Comparison of ENCODE assay signal across 1 cellular context in genomic region chr17:83041305-83041704, GRCh38.
TF ChIP-seq lines count a peak whose summit lies in the region.

No MANE protein-coding gene starts in this region.

TF ChIP-seq in HCT116, 20 proteins besides CTCF, POLR2A, EP300 and RAD21:
- no peak for TF ChIP-seq FOSL1 (IDR thresholded peaks at IDR 0.05; ENCODE audit: low read depth)
- no peak for TF ChIP-seq ELF1 (IDR thresholded peaks at IDR 0.05; ENCODE audit: borderline replicate concordance, low read depth)
- TF ChIP-seq CBX3 (IDR thresholded peaks at IDR 0.05; ENCODE audit: low read depth): peak; percentile 89
